Comparison of ENCODE assay signal across 16 cellular contexts in the genomic region with DNA sequence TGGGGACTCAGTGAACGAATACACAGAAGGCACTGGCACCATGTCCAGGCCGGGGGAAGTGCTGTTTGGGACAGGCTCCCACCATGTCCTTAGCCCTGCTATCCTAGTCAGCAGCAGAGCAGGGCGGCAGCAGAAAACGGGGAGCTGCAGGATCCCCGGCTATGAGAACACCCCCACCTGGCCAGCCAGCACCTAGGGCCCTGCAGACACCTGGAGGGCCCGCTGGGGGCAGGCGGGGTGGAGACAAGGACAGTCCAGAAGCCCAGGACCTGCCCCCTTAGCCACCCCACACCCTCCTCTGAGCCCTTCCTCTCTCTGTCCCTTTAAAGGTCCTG.
"Had no signal": no experiment of that assay in that cellular context is flagged by ENCODE, and none has a peak within 500 bp of the region (broad histone marks: within the 10 kb centered on the region; RNA-seq: fewer than 3 reads in every experiment).

No MANE protein-coding gene starts in this region.

- H3K27me3 ChIP-seq: body of pancreas, colonic mucosa, ovary, tibial artery had no signal

- H3K36me3 ChIP-seq: colonic mucosa, ovary had no signal

- H3K4me1 ChIP-seq: tibial artery had no signal

- H3K4me1 Mint-ChIP-seq: activated CD4-positive, alpha-beta T cell treated with anti-CD3 and anti-CD28 coated beads, Interleukin-2, amount 10 ng/mL, durations not matched to agents 7 days and 5 days had no signal

- H3K27me3 Mint-ChIP-seq: activated CD4-positive, alpha-beta T cell treated with anti-CD3 and anti-CD28 coated beads, Interleukin-2, amount 10 ng/mL, durations not matched to agents 7 days and 5 days; activated naive CD8-positive, alpha-beta T cell; stimulated activated memory B cell treated with anti-CD40 and anti-IgM and Interleukin-4, amounts not matched to agents 10 μg/mL and 1 μg/mL and 100 μg/mL, for 72 hours had no signal

- FAIRE-seq: urothelium cell line had no signal

- DNase-seq: activated CD4-positive, alpha-beta T cell treated with anti-CD3 and anti-CD28 coated beads, Interleukin-2, amount 10 ng/mL, durations not matched to agents 7 days and 5 days; activated CD8-positive, alpha-beta memory T cell treated with anti-CD3 and anti-CD28 coated beads, Interleukin-2, amount 50 U/mL, for 48 hours; activated gamma-delta T cell treated with Interleukin-2 at 50 U/mL for 16 hours; activated T-cell treated with anti-CD3 and anti-CD28 coated beads, Interleukin-2, amount 50 U/mL, for 72 hours; amygdala; body of pancreas; colonic mucosa; foreskin fibroblast; immature natural killer cell; stimulated activated CD4-positive, alpha-beta T cell treated with anti-CD3 and anti-CD28 coated beads, Interleukin-12 subunit alpha, Interleukin-12 subunit beta, amount 100 ng/mL, for 4 hours; stimulated activated CD4-positive, alpha-beta T cell treated with anti-CD3 and anti-CD28 coated beads, Interleukin-2, amount 100 ng/mL, for 24 hours; tibial artery had no signal

- H3K9me3 Mint-ChIP-seq: activated CD4-positive, alpha-beta T cell treated with anti-CD3 and anti-CD28 coated beads, Interleukin-2, amount 10 ng/mL, durations not matched to agents 7 days and 5 days; activated T-cell treated with anti-CD3 and anti-CD28 coated beads, Interleukin-2, amount 50 U/mL, for 72 hours; immature natural killer cell; stimulated activated memory B cell treated with anti-CD40 and anti-IgM and Interleukin-4, amounts not matched to agents 10 μg/mL and 1 μg/mL and 100 μg/mL, for 72 hours had no signal

- H3K36me3 Mint-ChIP-seq: activated naive CD8-positive, alpha-beta T cell had no signal

- H3K27ac Mint-ChIP-seq: activated CD4-positive, alpha-beta T cell treated with anti-CD3 and anti-CD28 coated beads, Interleukin-2, amount 10 ng/mL, durations not matched to agents 7 days and 5 days; activated naive CD8-positive, alpha-beta T cell; activated T-cell treated with anti-CD3 and anti-CD28 coated beads, Interleukin-2, amount 50 U/mL, for 72 hours had no signal

- H3K4me3 Mint-ChIP-seq: activated CD4-positive, alpha-beta T cell treated with anti-CD3 and anti-CD28 coated beads, Interleukin-2, amount 10 ng/mL, durations not matched to agents 7 days and 5 days; activated naive CD8-positive, alpha-beta T cell; activated T-cell treated with anti-CD3 and anti-CD28 coated beads, Interleukin-2, amount 50 U/mL, for 72 hours; immature natural killer cell; stimulated activated memory B cell treated with anti-CD40 and anti-IgM and Interleukin-4, amounts not matched to agents 10 μg/mL and 1 μg/mL and 100 μg/mL, for 72 hours had no signal

- H3K4me3 ChIP-seq: body of pancreas, colonic mucosa, ovary, tibial artery had no signal

- ATAC-seq: activated T-cell treated with anti-CD3 and anti-CD28 coated beads, Interleukin-2, amount 50 U/mL, for 72 hours; body of pancreas; stimulated activated memory B cell treated with anti-CD40 and anti-IgM and Interleukin-4, amounts not matched to agents 10 μg/mL and 1 μg/mL and 100 μg/mL, for 72 hours had no signal

- H3K9me3 ChIP-seq: body of pancreas, colonic mucosa, ovary, tibial artery had no signal

- H3K27ac ChIP-seq: body of pancreas, colonic mucosa, ovary, tibial artery had no signal
